19 cellular contexts compared by ENCODE assay signal in genomic region chr6:125839471-125839870, GRCh38. TPM values are rescaled to one million over a fixed set of nuclear protein-coding genes. Genes with fewer than 3 reads are reported as not detected.
DNase-seq lines count a peak whose midpoint lies in the region; ATAC-seq and TF ChIP-seq lines count a peak whose summit lies in the region.
"Had no signal": no experiment of that assay in that cellular context is flagged by ENCODE, and none has a peak within 500 bp of the region (broad histone marks: within the 10 kb centered on the region; RNA-seq: fewer than 3 reads in every experiment).

No MANE protein-coding gene starts in this region.

- CTCF ChIA-PET in A673 (lab: Charles Lee) = interaction anchor here (0.7 kb wide), 1 partner anchor 11 kb away, joined by 4 read pairs; no protein-coding TSS in a partner anchor

- H3K27ac Mint-ChIP-seq in activated T-helper 2 cell treated with anti-CD3 and anti-CD28 coated beads, Interferon-gamma antibody, Interleukin-2, Interleukin-4, amounts not matched to agents 10 μg/mL and 5 μg/mL and 100 μg/mL, durations not matched to agents 14 hours and 24 hours and 36 hours = no peak overlapping the region
- H3K27ac Mint-ChIP-seq: activated CD4-positive, alpha-beta T cell treated with anti-CD3 and anti-CD28 coated beads, Interleukin-2, amount 10 ng/mL, durations not matched to agents 7 days and 5 days; activated naive CD4-positive, alpha-beta T cell treated with anti-CD3 and anti-CD28 coated beads, Interleukin-2, amount 10 ng/mL, durations not matched to agents 7 days and 5 days; endodermal cell had no signal

- H3K4me1 Mint-ChIP-seq in activated T-helper 2 cell treated with anti-CD3 and anti-CD28 coated beads, Interferon-gamma antibody, Interleukin-2, Interleukin-4, amounts not matched to agents 10 μg/mL and 5 μg/mL and 100 μg/mL, durations not matched to agents 14 hours and 24 hours and 36 hours (ENCODE audit: low read depth) = peaks cover 16% of the 10 kb centered on the region

- H3K9me3 Mint-ChIP-seq in activated T-helper 2 cell treated with anti-CD3 and anti-CD28 coated beads, Interferon-gamma antibody, Interleukin-2, Interleukin-4, amounts not matched to agents 10 μg/mL and 5 μg/mL and 100 μg/mL, durations not matched to agents 14 hours and 24 hours and 36 hours = no peaks in the 10 kb centered on the region
- H3K9me3 Mint-ChIP-seq: activated naive CD4-positive, alpha-beta T cell treated with anti-CD3 and anti-CD28 coated beads, Interleukin-2, amount 10 ng/mL, durations not matched to agents 7 days and 5 days; endodermal cell had no signal

- no peak overlapping the region for H2BK120ac ChIP-seq in mesendoderm (ENCODE audit: low read depth, low read length)

- H3K4me3 ChIP-seq in A673 (ENCODE audit: low read depth, low read length, poor library complexity, severe bottlenecking) (no peak overlapping the region), mesendoderm (ENCODE audit: low read length) (no peak overlapping the region), prostate gland (no peak overlapping the region)
- H3K4me3 ChIP-seq: skin epidermis, vagina had no signal

- H3K18ac ChIP-seq in mesendoderm (ENCODE audit: low read length) = no peak overlapping the region

- H4K5ac ChIP-seq in mesendoderm (ENCODE audit: low read length) = no peak overlapping the region

- TF ChIP-seq CTCF in A673 (conservative IDR thresholded peaks at IDR 0.05; ENCODE audit: low read depth, low read length) (no peak), prostate gland (IDR thresholded peaks at IDR 0.05) (no peak)

- no peak overlapping the region for H3K23ac ChIP-seq in mesendoderm (ENCODE audit: low read length)

- peaks cover 15% of the 10 kb centered on the region for H3K4me1 ChIP-seq in A673 (ENCODE audit: insufficient read depth, low read length, poor library complexity, severe bottlenecking)
- H3K4me1 ChIP-seq in mesendoderm (ENCODE audit: control insufficient read depth, low read depth, low read length) = peaks cover 1% of the 10 kb centered on the region
- no peaks in the 10 kb centered on the region for H3K4me1 ChIP-seq in prostate gland (replicated peaks)

- no peaks in the 10 kb centered on the region for H3K9me3 ChIP-seq in A673 (ENCODE audit: low read depth, low read length, poor library complexity, severe bottlenecking)
- H3K9me3 ChIP-seq in prostate gland = no peaks in the 10 kb centered on the region
- H3K9me3 ChIP-seq: neutrophil, vagina had no signal

- peaks cover 6% of the 10 kb centered on the region for H3K36me3 Mint-ChIP-seq in activated T-helper 2 cell treated with anti-CD3 and anti-CD28 coated beads, Interferon-gamma antibody, Interleukin-2, Interleukin-4, amounts not matched to agents 10 μg/mL and 5 μg/mL and 100 μg/mL, durations not matched to agents 14 hours and 24 hours and 36 hours (ENCODE audit: low read depth)

- no peaks in the 10 kb centered on the region for H3K27me3 Mint-ChIP-seq in activated T-helper 2 cell treated with anti-CD3 and anti-CD28 coated beads, Interferon-gamma antibody, Interleukin-2, Interleukin-4, amounts not matched to agents 10 μg/mL and 5 μg/mL and 100 μg/mL, durations not matched to agents 14 hours and 24 hours and 36 hours (ENCODE audit: low read depth)
- H3K27me3 Mint-ChIP-seq: activated CD4-positive, alpha-beta T cell treated with anti-CD3 and anti-CD28 coated beads, Interleukin-2, amount 10 ng/mL, durations not matched to agents 7 days and 5 days; activated naive CD4-positive, alpha-beta T cell treated with anti-CD3 and anti-CD28 coated beads, Interleukin-2, amount 10 ng/mL, durations not matched to agents 7 days and 5 days; stimulated activated naive B cell treated with anti-CD40 and anti-IgM and Interleukin-4, amounts not matched to agents 10 μg/mL and 1 μg/mL and 100 μg/mL, for 72 hours had no signal

- no peak for TF ChIP-seq POLR2A in prostate gland (IDR thresholded peaks at IDR 0.05)

- no peak overlapping the region for H3K56ac ChIP-seq in mesendoderm (ENCODE audit: low read length)

- BruUV-seq in A673 (replicated peaks; lab: Mats Ljungman, UMichigan) = no TSS peak

- no peak overlapping the region for H3K4me2 ChIP-seq in mesendoderm (ENCODE audit: low read length)

- H4K8ac ChIP-seq in mesendoderm (ENCODE audit: low read depth, low read length) = no peak overlapping the region

- no peak for ATAC-seq in GM19351 (IDR thresholded peaks at IDR 0.05; ENCODE audit: unreplicated experiment)
- ATAC-seq: PC-3; stimulated activated naive B cell treated with anti-CD40 and anti-IgM and Interleukin-4, amounts not matched to agents 10 μg/mL and 1 μg/mL and 100 μg/mL, for 72 hours had no signal

- H3K79me2 ChIP-seq in mesendoderm (ENCODE audit: control insufficient read depth, insufficient read depth, low read length) = no peaks in the 10 kb centered on the region

- H3K36me3 ChIP-seq in A673 (ENCODE audit: insufficient read depth, low read length, poor library complexity, severe bottlenecking) (no peaks in the 10 kb centered on the region), mesendoderm (ENCODE audit: control insufficient read depth, insufficient read depth, low read length) (no peaks in the 10 kb centered on the region), prostate gland (no peaks in the 10 kb centered on the region)
- H3K36me3 ChIP-seq: neutrophil, vagina had no signal

- no peak overlapping the region for H3K4ac ChIP-seq in mesendoderm (ENCODE audit: low read depth, low read length)

- no peak overlapping the region for H2BK15ac ChIP-seq in mesendoderm (replicated peaks; ENCODE audit: low read depth)

- no CpG with 5 or more reads among the region's 7 CpGs for WGBS in mesendoderm (ENCODE audit: extremely low coverage, insufficient coverage, low lambda C conversion rate)
- 87% methylated on average over 7 of the region's 7 CpGs for WGBS in prostate gland

- POLR2A ChIA-PET in A673 (lab: Charles Lee; ENCODE audit: low non-redundant PET) = no interaction called here

- H3K9ac ChIP-seq in mesendoderm (ENCODE audit: low read length) = no peak overlapping the region

- H3K27ac ChIP-seq in A673 (ENCODE audit: low read depth, low read length, poor library complexity, severe bottlenecking) (no peak overlapping the region), cingulate gyrus (ENCODE audit: low read depth, low read length) (peak overlapping the region; percentile 71), mesendoderm (ENCODE audit: low read depth, low read length) (no peak overlapping the region), prostate gland (no peak overlapping the region)
- H3K27ac ChIP-seq: neutrophil, vagina had no signal

- peak; percentile 52 for DNase-seq in A673 (ENCODE audit: low spot score)
- DNase-seq in HT1080 (ENCODE audit: low read depth) = peak; percentile 75
- peak; percentile 58 for DNase-seq in mesendoderm
- no peak for DNase-seq in NCI-H2171 treated with DMSO at 0.1 percent for 48 hours (lab: John Stamatoyannopoulos, UW)
- DNase-seq in activated T-helper 2 cell treated with anti-CD3 and anti-CD28 coated beads, Interferon-gamma antibody, Interleukin-2, Interleukin-4, amounts not matched to agents 10 μg/mL and 5 μg/mL and 100 μg/mL, durations not matched to agents 14 hours and 24 hours and 36 hours (ENCODE audit: low spot score) = no peak
- no peak for DNase-seq in prostate gland (ENCODE audit: low spot score)
- DNase-seq: activated CD4-positive, alpha-beta T cell treated with anti-CD3 and anti-CD28 coated beads, Interleukin-2, amount 10 ng/mL, durations not matched to agents 7 days and 5 days; activated naive CD4-positive, alpha-beta T cell treated with anti-CD3 and anti-CD28 coated beads, Interleukin-2, amount 10 ng/mL, durations not matched to agents 7 days and 5 days; endodermal cell; KG1; NCI-H1105 treated with DMSO at 0.1 percent for 48 hours; NCI-H524; PC-3; stimulated activated naive B cell treated with anti-CD40 and anti-IgM and Interleukin-4, amounts not matched to agents 10 μg/mL and 1 μg/mL and 100 μg/mL, for 72 hours had no signal

- no peaks in the 10 kb centered on the region for H3K27me3 ChIP-seq in A673 (replicated peaks; ENCODE audit: insufficient read depth, low read depth, low read length, poor library complexity)
- no peaks in the 10 kb centered on the region for H3K27me3 ChIP-seq in mesendoderm (ENCODE audit: insufficient read depth, low read length, poor library complexity)
- no peaks in the 10 kb centered on the region for H3K27me3 ChIP-seq in prostate gland (replicated peaks; ENCODE audit: insufficient read depth)
- H3K27me3 ChIP-seq: neutrophil, vagina had no signal

- no peak overlapping the region for H2BK5ac ChIP-seq in mesendoderm (ENCODE audit: low read length)

- no peak overlapping the region for H3K4me3 Mint-ChIP-seq in activated T-helper 2 cell treated with anti-CD3 and anti-CD28 coated beads, Interferon-gamma antibody, Interleukin-2, Interleukin-4, amounts not matched to agents 10 μg/mL and 5 μg/mL and 100 μg/mL, durations not matched to agents 14 hours and 24 hours and 36 hours (ENCODE audit: low read depth)
- H3K4me3 Mint-ChIP-seq: activated CD4-positive, alpha-beta T cell treated with anti-CD3 and anti-CD28 coated beads, Interleukin-2, amount 10 ng/mL, durations not matched to agents 7 days and 5 days; activated naive CD4-positive, alpha-beta T cell treated with anti-CD3 and anti-CD28 coated beads, Interleukin-2, amount 10 ng/mL, durations not matched to agents 7 days and 5 days; endodermal cell; stimulated activated naive B cell treated with anti-CD40 and anti-IgM and Interleukin-4, amounts not matched to agents 10 μg/mL and 1 μg/mL and 100 μg/mL, for 72 hours had no signal

- no peak overlapping the region for H2AK5ac ChIP-seq in mesendoderm (ENCODE audit: low read length)

- H3K79me1 ChIP-seq in mesendoderm (ENCODE audit: low read length) = no peaks in the 10 kb centered on the region

- intact Hi-C loops in A673 (cut with micrococcal nuclease; ENCODE audit: unreplicated experiment) = no loop called here
- intact Hi-C loops in activated T-helper 2 cell treated with anti-CD3 and anti-CD28 coated beads, Interferon-gamma antibody, Interleukin-2, Interleukin-4, amounts not matched to agents 10 μg/mL and 5 μg/mL and 100 μg/mL, durations not matched to agents 14 hours and 24 hours and 36 hours (cut with micrococcal nuclease) = no loop called here
- intact Hi-C loops in prostate gland (cut with DNase I) = no loop called here

RNA-seq across cellular contexts. Expression of gene NCOA7, which starts 48.7 kb away (rescaled TPM):
- total RNA-seq in A673 (2021) = 30.1 and 33.5 TPM in 2 replicates
- 5.0 and 5.3 TPM in 2 replicates for total RNA-seq in HT1080 (2014; rRNA removed; shearing (Covaris generic))
- polyA plus RNA-seq in HT1080 (2015; cell fraction: cytosol; rRNA removed) = 8.5 and 9.9 TPM in 2 replicates
- 9.6 and 10.0 TPM in 2 replicates for polyA plus RNA-seq in HT1080 (2015; cell fraction: nucleus; rRNA removed)
- polyA plus RNA-seq in mesendoderm (2013, experiment 1 of 2) = 3.2 TPM
- 3.8 TPM for polyA plus RNA-seq in mesendoderm (2013, experiment 2 of 2)
- total RNA-seq in activated T-helper 2 cell treated with anti-CD3 and anti-CD28 coated beads, Interferon-gamma antibody, Interleukin-2, Interleukin-4, amounts not matched to agents 10 μg/mL and 5 μg/mL and 100 μg/mL, durations not matched to agents 14 hours and 24 hours and 36 hours = 40.5 and 43.4 TPM in 2 replicates
- 10 to 100 TPM; 15.5 to 15.6 TPM for total RNA-seq in prostate gland

Comparison
In these comparisons a context has a peak if more than half of its experiments do, and no peak if none do; other contexts are left out.
1. DNase-seq: peak in A673 (single experiment), HT1080 (single experiment) and mesendoderm (single experiment); none in NCI-H2171 treated with DMSO at 0.1 percent for 48 hours (single experiment), activated T-helper 2 cell treated with anti-CD3 and anti-CD28 coated beads, Interferon-gamma antibody, Interleukin-2, Interleukin-4, amounts not matched to agents 10 μg/mL and 5 μg/mL and 100 μg/mL, durations not matched to agents 14 hours and 24 hours and 36 hours (single experiment) and prostate gland (single experiment).